8 cellular contexts compared by ENCODE assay signal in the genomic region with DNA sequence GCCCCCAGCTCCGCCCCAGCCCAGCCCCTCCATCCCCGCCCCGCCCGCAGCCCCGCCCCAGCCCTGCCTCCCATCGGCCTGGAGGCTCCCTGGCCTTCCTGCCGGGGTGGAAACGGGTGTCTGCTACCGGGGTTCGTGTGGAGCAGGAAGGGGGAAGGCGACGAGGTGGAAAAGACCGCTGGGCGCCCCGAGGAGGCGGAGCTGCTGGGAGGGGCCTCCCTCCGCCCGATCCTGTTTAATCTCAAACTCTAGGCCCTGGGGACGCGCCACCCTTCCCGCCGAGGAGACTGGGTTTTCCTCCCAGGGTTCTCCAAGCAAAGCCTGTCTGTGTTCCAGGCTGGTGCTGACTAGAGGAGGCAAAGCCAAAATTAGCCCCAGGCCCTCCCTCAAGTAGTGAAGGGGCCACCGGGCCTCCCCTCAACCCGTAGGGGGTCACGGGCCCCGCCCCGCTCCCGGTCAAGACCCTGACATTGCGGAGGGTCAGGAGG. TPM values are rescaled to one million over a fixed set of nuclear protein-coding genes. Genes with fewer than 3 reads are reported as not detected.
DNase-seq lines count a peak whose midpoint lies in the region; ATAC-seq, FAIRE-seq and TF ChIP-seq lines count a peak whose summit lies in the region.

No MANE protein-coding gene starts in this region.

- H3K23ac ChIP-seq in H1 (ENCODE audit: insufficient read length) (no peak overlapping the region), mesenchymal stem cell (ENCODE audit: low read length in 2 of 2) (no peak overlapping the region)

- TF ChIP-seq EP300 in H1 (IDR thresholded peaks at IDR 0.05; ENCODE audit: borderline replicate concordance in 1 of 2, low read depth in 2 of 2, low read length in 2 of 2), result no peak

- H3K79me2 ChIP-seq in H1 (ENCODE audit: control insufficient read depth in 1 of 2, insufficient read depth in 2 of 2, low read length in 2 of 2), result no peaks in the 10 kb centered on the region

- peaks cover 14% of the 10 kb centered on the region for H3K9me3 Mint-ChIP-seq in activated CD8-positive, alpha-beta memory T cell treated with anti-CD3 and anti-CD28 coated beads, Interleukin-2, amount 10 ng/mL, durations not matched to agents 7 days and 5 days (ENCODE audit: low read depth)

- CTCF ChIA-PET in activated CD8-positive, alpha-beta memory T cell treated with anti-CD3 and anti-CD28 coated beads, Interleukin-2, amount 10 ng/mL, durations not matched to agents 7 days and 5 days (lab: Charles Lee), result interaction anchor here (0.9 to 1.7 kb wide), 3 partner anchors 12 to 142 kb away, joined by 3 to 4 read pairs (median 3); no protein-coding TSS in a partner anchor
- CTCF ChIA-PET in H1 (lab: Charles Lee; ENCODE audit: partially characterized antibody), result interaction anchor here (1.6 kb wide), 1 partner anchor 35 kb away, joined by 4 read pairs; no protein-coding TSS in a partner anchor

- H2BK120ac ChIP-seq in H1 (replicated peaks; ENCODE audit: low read depth, low read length), result no peak overlapping the region
- peak overlapping the region; percentile 98 for H2BK120ac ChIP-seq in mesenchymal stem cell (ENCODE audit: low read depth, low read length)

- H3K27me3 ChIP-seq in BLaER1, result no peaks in the 10 kb centered on the region; the same call in 1 of the 2 replicates
- no peaks in the 10 kb centered on the region; a peak in 1 of 7 replicates for H3K27me3 ChIP-seq in H1 (replicated peaks in 1 of 4; ENCODE audit: control insufficient read depth in 3 of 4, extremely low read depth in 1 of 4, insufficient read depth in 3 of 4, low read length in 3 of 4)
- H3K27me3 ChIP-seq in mesenchymal stem cell (ENCODE audit: control insufficient read depth in 1 of 2, insufficient read depth in 1 of 2, low read length in 2 of 2), result peaks cover 0 to 16% of the 10 kb centered on the region in 2 experiments

- TF ChIP-seq RAD21 in H1 (IDR thresholded peaks at IDR 0.05 in 1 of 2, conservative IDR thresholded peaks at IDR 0.05 in 1 of 2; ENCODE audit: low read depth in 2 of 2, low read length in 2 of 2), result no peak

- H3K79me1 ChIP-seq in H1 (ENCODE audit: low read depth, low read length) (no peaks in the 10 kb centered on the region), mesenchymal stem cell (replicated peaks; ENCODE audit: low read length, poor library complexity, severe bottlenecking) (no peaks in the 10 kb centered on the region)

- H2BK5ac ChIP-seq in H1 (ENCODE audit: low read depth, low read length) (peak overlapping the region; percentile 92; the same call in 1 of the 2 replicates), mesenchymal stem cell (ENCODE audit: low read depth, low read length, poor library complexity, severe bottlenecking) (peak overlapping the region; percentile 68)

- H3K4me2 ChIP-seq in BLaER1 (peak overlapping the region; percentile 100), H1 (ENCODE audit: insufficient read depth in 1 of 2, low read depth in 2 of 2, low read length in 2 of 2) (peak overlapping the region; percentile 72 to 83), mesenchymal stem cell (ENCODE audit: low read length, poor library complexity, severe bottlenecking) (peak overlapping the region; percentile 86)

- H3K4me3 ChIP-seq in BLaER1 (peak overlapping the region; percentile 71), H1 (ENCODE audit: extremely low read depth in 1 of 4, insufficient read depth in 2 of 4, low read depth in 3 of 4, low read length in 4 of 4) (peak overlapping the region; percentile 22 to 68 (median 54)), mesenchymal stem cell (ENCODE audit: insufficient read depth in 1 of 2, low read depth in 1 of 2, low read length in 2 of 2) (peak overlapping the region; percentile 39 to 80)

- H2AK5ac ChIP-seq in H1 (ENCODE audit: low read depth, low read length) (no peak overlapping the region), mesenchymal stem cell (ENCODE audit: low read length, severe bottlenecking) (peak overlapping the region; percentile 90)

- H3K23me2 ChIP-seq in H1 (ENCODE audit: low read depth, low read length), result peaks cover 5% of the 10 kb centered on the region; the same call in 1 of the 2 replicates

- no peak for TF ChIP-seq CTCF in H1 (IDR thresholded peaks at IDR 0.05; ENCODE audit: control extremely low read depth in 1 of 3, insufficient read depth in 1 of 3, low read depth in 1 of 3, low read length in 3 of 3)

- no peak for FAIRE-seq in H1 (lab: Jason Lieb, UNC)

- no peaks in the 10 kb centered on the region for H4K20me1 ChIP-seq in BLaER1
- H4K20me1 ChIP-seq in H1 (replicated peaks in 1 of 2; ENCODE audit: control insufficient read depth in 1 of 2, insufficient read depth in 2 of 2, low read length in 2 of 2), result no peaks in the 10 kb centered on the region

- H3K36me3 ChIP-seq in BLaER1 (no peaks in the 10 kb centered on the region), H1 (ENCODE audit: control insufficient read depth in 2 of 4, insufficient read depth in 4 of 4, low read length in 3 of 4) (no peaks in the 10 kb centered on the region), mesenchymal stem cell (ENCODE audit: control insufficient read depth in 1 of 2, insufficient read depth in 2 of 2, low read depth in 1 of 2, low read length in 2 of 2) (peaks cover 0 to 15% of the 10 kb centered on the region in 2 experiments)

- peak overlapping the region; percentile 61 for H3K4me3 Mint-ChIP-seq in activated CD8-positive, alpha-beta memory T cell treated with anti-CD3 and anti-CD28 coated beads, Interleukin-2, amount 10 ng/mL, durations not matched to agents 7 days and 5 days

- no peak overlapping the region for H2BK20ac ChIP-seq in H1 (ENCODE audit: low read length)

- 0 out of 2 replicates have a peak overlapping the region, but pooled peaks have one; percentile 17 for H2BK12ac ChIP-seq in H1 (ENCODE audit: low read depth, low read length)
- no peak overlapping the region for H2BK12ac ChIP-seq in mesenchymal stem cell (ENCODE audit: low read length in 2 of 2)

- DNase-seq in NCI-H226 (peak; percentile 90), H1 (ENCODE audit: low read depth in 1 of 2, low spot score in 2 of 2) (peak; percentile 54 to 83), mesenchymal stem cell (peak; percentile 88)
- peak; percentile 76 for DNase-seq in activated CD8-positive, alpha-beta memory T cell treated with anti-CD3 and anti-CD28 coated beads, Interleukin-2, amount 10 ng/mL, durations not matched to agents 7 days and 5 days
- DNase-seq in stimulated activated CD8-positive, alpha-beta memory T cell treated with anti-CD3 and anti-CD28 coated beads, Interleukin-12 subunit alpha, Interleukin-12 subunit beta, amount 100 ng/mL, for 24 hours (ENCODE audit: extremely low read depth), result peak; percentile 35

- peak overlapping the region; percentile 97 for H3K27ac ChIP-seq in BLaER1
- H3K27ac ChIP-seq in H1 (ENCODE audit: low read depth, low read length), result peak overlapping the region; percentile 56; the same call in 1 of the 2 replicates
- peak overlapping the region; percentile 55 for H3K27ac ChIP-seq in mesenchymal stem cell (ENCODE audit: low read length, poor library complexity, severe bottlenecking)

- peak overlapping the region; percentile 85 for H4K8ac ChIP-seq in H1 (ENCODE audit: extremely low read depth, insufficient read depth, low read length)
- H4K8ac ChIP-seq in mesenchymal stem cell (ENCODE audit: low read length), result peak overlapping the region; percentile 97

- ATAC-seq in GM21619 (IDR thresholded peaks at IDR 0.05; ENCODE audit: unreplicated experiment), result peak; percentile 48
- peak; percentile 75 for ATAC-seq in activated CD8-positive, alpha-beta memory T cell treated with anti-CD3 and anti-CD28 coated beads, Interleukin-2, amount 10 ng/mL, durations not matched to agents 7 days and 5 days
- ATAC-seq in GM21825 (IDR thresholded peaks at IDR 0.05; ENCODE audit: unreplicated experiment), result no peak

- peak in 1 of 2 experiments; percentile 34; a peak in 1 of 3 replicates for TF ChIP-seq POLR2A in H1 (IDR thresholded peaks at IDR 0.05; ENCODE audit: control extremely low read depth in 1 of 2, low read depth in 2 of 2, low read length in 2 of 2)

- H3K27me3 Mint-ChIP-seq in activated CD8-positive, alpha-beta memory T cell treated with anti-CD3 and anti-CD28 coated beads, Interleukin-2, amount 10 ng/mL, durations not matched to agents 7 days and 5 days, result no peaks in the 10 kb centered on the region

- H3K14ac ChIP-seq in H1 (ENCODE audit: insufficient read length) (no peak overlapping the region), mesenchymal stem cell (ENCODE audit: low read length in 2 of 2) (peak overlapping the region in 1 of 2 experiments; percentile 91)

- H3K27ac Mint-ChIP-seq in activated CD8-positive, alpha-beta memory T cell treated with anti-CD3 and anti-CD28 coated beads, Interleukin-2, amount 10 ng/mL, durations not matched to agents 7 days and 5 days, result peak overlapping the region; percentile 66

- H3K18ac ChIP-seq in H1 (ENCODE audit: extremely low read depth, low read length) (peak overlapping the region; percentile 93), mesenchymal stem cell (ENCODE audit: low read depth in 1 of 2, low read length in 2 of 2) (peak overlapping the region; percentile 90 to 97)

- H2AFZ ChIP-seq in H1 (ENCODE audit: low read length) (no peak overlapping the region), mesenchymal stem cell (ENCODE audit: low read depth, low read length) (peak overlapping the region; percentile 36)

- no peak overlapping the region for H2BK15ac ChIP-seq in H1 (ENCODE audit: low read length)
- peak overlapping the region; percentile 98 for H2BK15ac ChIP-seq in mesenchymal stem cell (ENCODE audit: low read depth, poor library complexity, severe bottlenecking)

- peak overlapping the region; percentile 73 for H4K91ac ChIP-seq in H1 (replicated peaks; ENCODE audit: insufficient read length, low read length)
- H4K91ac ChIP-seq in mesenchymal stem cell (ENCODE audit: low read length), result peak overlapping the region; percentile 98

- no peaks in the 10 kb centered on the region for H3K4me1 Mint-ChIP-seq in activated CD8-positive, alpha-beta memory T cell treated with anti-CD3 and anti-CD28 coated beads, Interleukin-2, amount 10 ng/mL, durations not matched to agents 7 days and 5 days

- peak overlapping the region; percentile 32 for H3K4ac ChIP-seq in H1 (replicated peaks; ENCODE audit: insufficient read length, low read depth, low read length)
- H3K4ac ChIP-seq in mesenchymal stem cell (ENCODE audit: low read depth in 1 of 2, low read length in 2 of 2), result peak overlapping the region; percentile 69 to 96

- H3K56ac ChIP-seq in H1 (replicated peaks; ENCODE audit: insufficient read length, low read depth, low read length), result peak overlapping the region; percentile 77

- H3K4me1 ChIP-seq in BLaER1, result peaks cover 28% of the 10 kb centered on the region
- H3K4me1 ChIP-seq in H1 (replicated peaks in 1 of 4; ENCODE audit: control insufficient read depth in 3 of 4, insufficient read depth in 4 of 4, low read length in 3 of 4), result peaks cover 0 to 22% (median 16%) of the 10 kb centered on the region in 4 experiments; a peak in 6 of 7 replicates
- peaks cover 34% of the 10 kb centered on the region for H3K4me1 ChIP-seq in mesenchymal stem cell (ENCODE audit: control insufficient read depth, insufficient read depth, low read depth, low read length)

- H3K9ac ChIP-seq in BLaER1 (peak overlapping the region; percentile 90), H1 (replicated peaks in 1 of 4; ENCODE audit: extremely low read depth in 1 of 4, low read depth in 3 of 4, low read length in 3 of 4) (peak overlapping the region in 3 of 4 experiments; percentile 20 to 53 (median 25); a peak in 2 of 7 replicates), mesenchymal stem cell (ENCODE audit: low read length) (peak overlapping the region; percentile 89)

- H3K9me3 ChIP-seq in BLaER1 (peaks cover 24% of the 10 kb centered on the region), H1 (ENCODE audit: insufficient read depth in 2 of 2, low read depth in 1 of 2, low read length in 1 of 2) (peaks cover 9% of the 10 kb centered on the region in 2 experiments; a peak in 3 of 4 replicates), mesenchymal stem cell (ENCODE audit: control insufficient read depth, low read length) (no peaks in the 10 kb centered on the region)

- POLR2A ChIA-PET in H1 (lab: Charles Lee; ENCODE audit: partially characterized antibody), result interaction anchor here (1.2 kb wide), 1 partner anchor 21 kb away, joined by 3 read pairs; no protein-coding TSS in a partner anchor

- WGBS in H1 (ENCODE audit: extremely low coverage in 1 of 2, insufficient coverage in 1 of 2, insufficient read length in 1 of 2, insufficient replicate concordance in 2 of 2, low coverage in 1 of 2, low lambda C conversion rate in 2 of 2, missing lambda C conversion rate in 1 of 2), 2 experiments, result 1% methylated on average over 16 of the region's 29 CpGs; no CpG with 5 or more reads in 1 of the 2 experiments
- 4% methylated on average over 24 of the region's 29 CpGs for WGBS in mesenchymal stem cell

- H3K36me3 Mint-ChIP-seq in activated CD8-positive, alpha-beta memory T cell treated with anti-CD3 and anti-CD28 coated beads, Interleukin-2, amount 10 ng/mL, durations not matched to agents 7 days and 5 days, result peaks cover 7% of the 10 kb centered on the region

- peak overlapping the region; percentile 3 for H4K5ac ChIP-seq in H1 (ENCODE audit: insufficient read length, low read depth, low read length)

RNA-seq across cellular contexts. Expression of gene TTLL10, which starts 16.2 kb away (rescaled TPM):
- total RNA-seq in activated CD8-positive, alpha-beta memory T cell treated with anti-CD3 and anti-CD28 coated beads, Interleukin-2, amount 10 ng/mL, durations not matched to agents 7 days and 5 days, result not detected
- total RNA-seq in H1 (2021; fragmentation: NEBNext Ultra II Directional; extraction: Animal tissue kit (Norgen Biotek cat#: 25700)), result 1.6 and 1.7 TPM in 2 replicates
- polyA plus RNA-seq in H1 (2011; rRNA removed), result 1.1 and 2.0 TPM in 2 replicates
- polyA plus RNA-seq in H1 (2011; cell fraction: cytosol; rRNA removed), result 1.0 TPM
- 3.8 TPM for polyA plus RNA-seq in H1 (2011; cell fraction: nucleus; rRNA removed)
- polyA plus RNA-seq in H1 (2012, experiment 1 of 2), result 0.94 to 4.7 TPM (median 1.1 TPM) in 4 replicates
- 0.24 TPM for polyA plus RNA-seq in H1 (2012, experiment 2 of 2)
- 0.73 TPM for polyA plus RNA-seq in H1 (2013, experiment 1 of 2)
- polyA plus RNA-seq in H1 (2013, experiment 2 of 2), result 0.55 TPM
- 0.51 and 1.3 TPM in 2 replicates for polyA minus RNA-seq in H1 (2011; rRNA and poly(A)+ RNA removed)
- polyA minus RNA-seq in H1 (2011; cell fraction: cytosol; rRNA and poly(A)+ RNA removed), result not detected
- 1.5 TPM for polyA minus RNA-seq in H1 (2011; cell fraction: nucleus; rRNA and poly(A)+ RNA removed)
- not detected for polyA plus RNA-seq in mesenchymal stem cell (2013, experiment 1 of 2)
- polyA plus RNA-seq in mesenchymal stem cell (2013, experiment 2 of 2), result not detected

RNA-seq across cellular contexts. Expression of gene C1orf159, which starts 41.6 kb away (rescaled TPM):
- total RNA-seq in activated CD8-positive, alpha-beta memory T cell treated with anti-CD3 and anti-CD28 coated beads, Interleukin-2, amount 10 ng/mL, durations not matched to agents 7 days and 5 days, result 10 to 100 TPM; 22.9 to 23.6 TPM
- total RNA-seq in H1 (2021; fragmentation: NEBNext Ultra II Directional; extraction: Animal tissue kit (Norgen Biotek cat#: 25700)), result 10.9 and 12.4 TPM in 2 replicates
- 10.0 and 15.7 TPM in 2 replicates for polyA plus RNA-seq in H1 (2011; rRNA removed)
- 11.1 TPM for polyA plus RNA-seq in H1 (2011; cell fraction: cytosol; rRNA removed)
- polyA plus RNA-seq in H1 (2011; cell fraction: nucleus; rRNA removed), result 45.2 TPM
- 6.7 to 11.8 TPM (median 10.8 TPM) in 4 replicates for polyA plus RNA-seq in H1 (2012, experiment 1 of 2)
- polyA plus RNA-seq in H1 (2012, experiment 2 of 2), result 9.1 TPM
- 8.9 TPM for polyA plus RNA-seq in H1 (2013, experiment 1 of 2)
- polyA plus RNA-seq in H1 (2013, experiment 2 of 2), result 8.4 TPM
- 2.8 and 4.3 TPM in 2 replicates for polyA minus RNA-seq in H1 (2011; rRNA and poly(A)+ RNA removed)
- polyA minus RNA-seq in H1 (2011; cell fraction: cytosol; rRNA and poly(A)+ RNA removed), result 5.1 TPM
- 14.2 TPM for polyA minus RNA-seq in H1 (2011; cell fraction: nucleus; rRNA and poly(A)+ RNA removed)
- polyA plus RNA-seq in mesenchymal stem cell (2013, experiment 1 of 2), result 7.6 TPM
- polyA plus RNA-seq in mesenchymal stem cell (2013, experiment 2 of 2), result 7.7 TPM

RNA-seq across cellular contexts. Expression of gene TNFRSF18, which starts 48.9 kb away (rescaled TPM):
- total RNA-seq in activated CD8-positive, alpha-beta memory T cell treated with anti-CD3 and anti-CD28 coated beads, Interleukin-2, amount 10 ng/mL, durations not matched to agents 7 days and 5 days, result 100 to 1,000 TPM in 1 of 2 experiments, 10 to 100 TPM in 1; 28.1 to 156 TPM
- 0.92 and 1.5 TPM in 2 replicates for total RNA-seq in H1 (2021; fragmentation: NEBNext Ultra II Directional; extraction: Animal tissue kit (Norgen Biotek cat#: 25700))
- 2.5 and 2.7 TPM in 2 replicates for polyA plus RNA-seq in H1 (2011; rRNA removed)
- 2.9 TPM for polyA plus RNA-seq in H1 (2011; cell fraction: cytosol; rRNA removed)
- polyA plus RNA-seq in H1 (2011; cell fraction: nucleus; rRNA removed), result 4.8 TPM
- 0.51 to 2.0 TPM (median 1.5 TPM) in 4 replicates for polyA plus RNA-seq in H1 (2012, experiment 1 of 2)
- 1.4 TPM for polyA plus RNA-seq in H1 (2012, experiment 2 of 2)
- 1.4 TPM for polyA plus RNA-seq in H1 (2013, experiment 1 of 2)
- polyA plus RNA-seq in H1 (2013, experiment 2 of 2), result 1.5 TPM
- polyA minus RNA-seq in H1 (2011; rRNA and poly(A)+ RNA removed), result not detected in 2 replicates
- not detected for polyA minus RNA-seq in H1 (2011; cell fraction: cytosol; rRNA and poly(A)+ RNA removed)
- not detected for polyA minus RNA-seq in H1 (2011; cell fraction: nucleus; rRNA and poly(A)+ RNA removed)
- polyA plus RNA-seq in mesenchymal stem cell (2013, experiment 1 of 2), result not detected
- polyA plus RNA-seq in mesenchymal stem cell (2013, experiment 2 of 2), result not detected

RNA-seq across cellular contexts. Expression of gene TNFRSF4, which starts 56.5 kb away (rescaled TPM):
- total RNA-seq in activated CD8-positive, alpha-beta memory T cell treated with anti-CD3 and anti-CD28 coated beads, Interleukin-2, amount 10 ng/mL, durations not matched to agents 7 days and 5 days, result 10 to 100 TPM in 1 of 2 experiments, 1 to 10 TPM in 1; 8.1 to 72.4 TPM
- not detected in 2 replicates for total RNA-seq in H1 (2021; fragmentation: NEBNext Ultra II Directional; extraction: Animal tissue kit (Norgen Biotek cat#: 25700))
- polyA plus RNA-seq in H1 (2011; rRNA removed), result 0.06 TPM in 1 of 2 replicates, not detected in the other
- 0.14 TPM for polyA plus RNA-seq in H1 (2011; cell fraction: cytosol; rRNA removed)
- polyA plus RNA-seq in H1 (2011; cell fraction: nucleus; rRNA removed), result 0.19 TPM
- not detected in 4 replicates for polyA plus RNA-seq in H1 (2012, experiment 1 of 2)
- polyA plus RNA-seq in H1 (2012, experiment 2 of 2), result not detected
- not detected for polyA plus RNA-seq in H1 (2013, experiment 1 of 2)
- 0.07 TPM for polyA plus RNA-seq in H1 (2013, experiment 2 of 2)
- not detected in 2 replicates for polyA minus RNA-seq in H1 (2011; rRNA and poly(A)+ RNA removed)
- polyA minus RNA-seq in H1 (2011; cell fraction: cytosol; rRNA and poly(A)+ RNA removed), result not detected
- polyA minus RNA-seq in H1 (2011; cell fraction: nucleus; rRNA and poly(A)+ RNA removed), result not detected
- 0.04 TPM for polyA plus RNA-seq in mesenchymal stem cell (2013, experiment 1 of 2)
- 0.05 TPM for polyA plus RNA-seq in mesenchymal stem cell (2013, experiment 2 of 2)

Comparison
In these comparisons a context has a peak if more than half of its experiments do, and no peak if none do; other contexts are left out.
1. H3K9ac ChIP-seq: peak in every context shown above with its lines; median percentile 90 in BLaER1; 89 in mesenchymal stem cell; 25 in H1.
2. DNase-seq: peak in every context shown above with its lines; median percentile 90 in NCI-H226; 88 in mesenchymal stem cell; 76 in activated CD8-positive, alpha-beta memory T cell treated with anti-CD3 and anti-CD28 coated beads, Interleukin-2, amount 10 ng/mL, durations not matched to agents 7 days and 5 days; 68 in H1; 35 in stimulated activated CD8-positive, alpha-beta memory T cell treated with anti-CD3 and anti-CD28 coated beads, Interleukin-12 subunit alpha, Interleukin-12 subunit beta, amount 100 ng/mL, for 24 hours.
3. RNA of gene TNFRSF18, which starts 48.9 kb away (total RNA-seq): 28.1 to 156 TPM in activated CD8-positive, alpha-beta memory T cell treated with anti-CD3 and anti-CD28 coated beads, Interleukin-2, amount 10 ng/mL, durations not matched to agents 7 days and 5 days; 0.92 to 1.5 TPM in H1; every median in the first group is over 10 times any median in the second.
4. Peak in every context shown above with its lines, with median percentiles within 50 percentile points of each other: H3K27ac ChIP-seq, H3K4me2 ChIP-seq and H3K4me3 ChIP-seq.